Comparison of ENCODE assay signal across 18 cellular contexts in the genomic region with DNA sequence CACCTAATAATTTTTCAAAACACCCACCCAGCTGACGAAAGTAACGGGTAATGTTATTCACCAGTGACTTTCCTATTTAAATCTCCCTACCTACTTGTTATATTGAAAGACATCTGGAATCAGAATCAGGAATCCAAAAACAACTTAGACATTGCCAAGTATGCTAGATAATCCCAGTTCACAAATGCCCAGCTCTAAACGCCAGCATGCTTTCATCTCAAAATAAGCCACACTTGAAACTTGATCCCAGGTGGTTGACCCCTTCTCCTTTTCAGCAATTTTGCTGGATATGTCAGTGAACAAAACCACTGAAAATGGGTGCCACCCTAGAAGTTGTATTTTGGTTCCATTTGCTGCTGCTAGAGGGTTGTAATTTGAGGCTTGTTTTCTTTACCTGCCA.
"Had no signal": no experiment of that assay in that cellular context is flagged by ENCODE, and none has a peak within 500 bp of the region (broad histone marks: within the 10 kb centered on the region; RNA-seq: fewer than 3 reads in every experiment).

No MANE protein-coding gene starts in this region.

- H3K36me3 ChIP-seq: esophagus squamous epithelium, ovary, stomach, vagina had no signal

- H3K9me3 ChIP-seq: esophagus squamous epithelium, mucosa of descending colon, ovary, vagina had no signal

- H3K9me3 Mint-ChIP-seq: activated naive CD4-positive, alpha-beta T cell treated with anti-CD3 and anti-CD28 coated beads, Interleukin-2, amount 50 U/mL, for 24 hours; effector memory CD8-positive, alpha-beta T cell had no signal

- ATAC-seq: activated T-cell treated with anti-CD3 and anti-CD28 coated beads, Interleukin-2, amount 50 U/mL, for 72 hours; effector memory CD8-positive, alpha-beta T cell; mucosa of descending colon; naive thymus-derived CD4-positive, alpha-beta T cell; sciatic nerve; stimulated activated effector memory CD8-positive, alpha-beta T cell treated with anti-CD3 and anti-CD28 coated beads, Interleukin-12 subunit alpha, Interleukin-12 subunit beta, amount 100 ng/mL, for 72 hours had no signal

- H3K27ac ChIP-seq: esophagus squamous epithelium, hepatocyte, ovary, stomach, vagina, VCaP had no signal

- H3K79me2 ChIP-seq: hepatocyte had no signal

- H3K36me3 Mint-ChIP-seq: stimulated activated effector memory CD8-positive, alpha-beta T cell treated with anti-CD3 and anti-CD28 coated beads, Interleukin-12 subunit alpha, Interleukin-12 subunit beta, amount 100 ng/mL, for 72 hours had no signal

- H3K27ac Mint-ChIP-seq: activated naive CD4-positive, alpha-beta T cell treated with anti-CD3 and anti-CD28 coated beads, Interleukin-2, amount 50 U/mL, for 24 hours; activated T-cell treated with anti-CD3 and anti-CD28 coated beads, Interleukin-2, amount 50 U/mL, for 72 hours; effector memory CD8-positive, alpha-beta T cell; naive thymus-derived CD4-positive, alpha-beta T cell; stimulated activated effector memory CD8-positive, alpha-beta T cell treated with anti-CD3 and anti-CD28 coated beads, Interleukin-12 subunit alpha, Interleukin-12 subunit beta, amount 100 ng/mL, for 72 hours had no signal

- H3K4me1 ChIP-seq: esophagus squamous epithelium had no signal

- H2AFZ ChIP-seq: hepatocyte had no signal

- DNase-seq: activated CD4-positive, alpha-beta T cell treated with anti-CD3 and anti-CD28 coated beads, Interleukin-2, amount 50 U/mL, for 4 hours; activated gamma-delta T cell; activated T-cell treated with anti-CD3 and anti-CD28 coated beads, Interleukin-2, amount 50 U/mL, for 72 hours; effector memory CD8-positive, alpha-beta T cell; esophagus squamous epithelium; mesenchymal stem cell; mucosa of descending colon; naive thymus-derived CD4-positive, alpha-beta T cell; ovary; stimulated activated CD4-positive, alpha-beta T cell treated with anti-CD3 and anti-CD28 coated beads, Interleukin-4, amount 100 ng/mL, for 24 hours; stomach; trophoblast cell had no signal

- H3K4me2 ChIP-seq: hepatocyte had no signal

- H3K27me3 ChIP-seq: hepatocyte, ovary, vagina had no signal

- H3K4me3 Mint-ChIP-seq: activated naive CD4-positive, alpha-beta T cell treated with anti-CD3 and anti-CD28 coated beads, Interleukin-2, amount 50 U/mL, for 24 hours; activated T-cell treated with anti-CD3 and anti-CD28 coated beads, Interleukin-2, amount 50 U/mL, for 72 hours; effector memory CD8-positive, alpha-beta T cell; naive thymus-derived CD4-positive, alpha-beta T cell; stimulated activated effector memory CD8-positive, alpha-beta T cell treated with anti-CD3 and anti-CD28 coated beads, Interleukin-12 subunit alpha, Interleukin-12 subunit beta, amount 100 ng/mL, for 72 hours had no signal

- H3K4me3 ChIP-seq: esophagus squamous epithelium, hepatocyte, mucosa of descending colon, ovary, stomach, vagina had no signal
